8 cellular contexts compared by ENCODE assay signal in genomic region chr2:177391822-177392372, GRCh38. TPM values are rescaled to one million over a fixed set of nuclear protein-coding genes. Genes with fewer than 3 reads are reported as not detected.
A peak's percentile ranks its signal among the peaks of the same experiment; 100 is the strongest.
DNase-seq lines count a peak whose midpoint lies in the region; ATAC-seq and TF ChIP-seq lines count a peak whose summit lies in the region.

No MANE protein-coding gene starts in this region.

- no peak for ATAC-seq in CD4-positive, CD25-positive, alpha-beta regulatory T cell (ENCODE audit: low read depth in 2 of 2)

- H3K27me3 Mint-ChIP-seq in CD4-positive, CD25-positive, alpha-beta regulatory T cell: no peaks in the 10 kb centered on the region
- no peaks in the 10 kb centered on the region for H3K27me3 Mint-ChIP-seq in neural crest cell (ENCODE audit: low read depth)

- H3K9me3 ChIP-seq in CD4-positive, CD25-positive, alpha-beta regulatory T cell (ENCODE audit: control insufficient read depth in 2 of 2, low read length in 2 of 2): no peaks in the 10 kb centered on the region
- no peaks in the 10 kb centered on the region for H3K9me3 ChIP-seq in duodenal mucosa (ENCODE audit: control insufficient read depth in 1 of 2, low read length in 2 of 2)

- peak overlapping the region; percentile 61 to 96 (median 74) for H3K27ac Mint-ChIP-seq in CD4-positive, CD25-positive, alpha-beta regulatory T cell
- H3K27ac Mint-ChIP-seq in neural crest cell (ENCODE audit: unreplicated experiment): peak overlapping the region; percentile 90

- peak overlapping the region; percentile 61 for H3K27ac ChIP-seq in CD4-positive, CD25-positive, alpha-beta regulatory T cell (ENCODE audit: insufficient read depth, low read length, poor library complexity, severe bottlenecking)
- H3K27ac ChIP-seq in duodenal mucosa (ENCODE audit: low read depth, low read length): no peak overlapping the region

- peak overlapping the region; percentile 59 to 90 for H3K9ac ChIP-seq in duodenal mucosa (ENCODE audit: low read depth in 1 of 2, low read length in 2 of 2)

- TF ChIP-seq CTCF in neural crest cell (conservative IDR thresholded peaks at IDR 0.05): no peak

- H3K27me3 ChIP-seq in CD4-positive, CD25-positive, alpha-beta regulatory T cell (ENCODE audit: control insufficient read depth, insufficient read depth, low read length): no peaks in the 10 kb centered on the region
- no peaks in the 10 kb centered on the region for H3K27me3 ChIP-seq in duodenal mucosa (ENCODE audit: control insufficient read depth in 1 of 2, insufficient read depth in 2 of 2, low read length in 2 of 2)

- H3K9me3 Mint-ChIP-seq in CD4-positive, CD25-positive, alpha-beta regulatory T cell: no peaks in the 10 kb centered on the region
- no peaks in the 10 kb centered on the region for H3K9me3 Mint-ChIP-seq in neural crest cell

- H3K36me3 Mint-ChIP-seq in CD4-positive, CD25-positive, alpha-beta regulatory T cell: peaks cover 9% of the 10 kb centered on the region
- H3K36me3 Mint-ChIP-seq in neural crest cell (ENCODE audit: low read depth): no peaks in the 10 kb centered on the region

- peak overlapping the region; percentile 81 for H3K4me3 ChIP-seq in CD4-positive, CD25-positive, alpha-beta regulatory T cell (ENCODE audit: low read depth, low read length)
- H3K4me3 ChIP-seq in Jurkat, Clone E6-1 (ENCODE audit: low read length): peak overlapping the region; percentile 89
- H3K4me3 ChIP-seq in duodenal mucosa (ENCODE audit: low read depth in 1 of 2, low read length in 2 of 2): peak overlapping the region; percentile 97

- H3K4me3 Mint-ChIP-seq in CD4-positive, CD25-positive, alpha-beta regulatory T cell: peak overlapping the region; percentile 87 to 99 (median 94)
- H3K4me3 Mint-ChIP-seq in neural crest cell: peak overlapping the region; percentile 97

- H3K36me3 ChIP-seq in CD4-positive, CD25-positive, alpha-beta regulatory T cell (ENCODE audit: control insufficient read depth, insufficient read depth, low read length): peaks cover 5% of the 10 kb centered on the region
- H3K36me3 ChIP-seq in duodenal mucosa (ENCODE audit: control insufficient read depth in 1 of 2, insufficient read depth in 2 of 2, low read length in 2 of 2): no peaks in the 10 kb centered on the region

- H3K4me1 ChIP-seq in CD4-positive, CD25-positive, alpha-beta regulatory T cell (ENCODE audit: control insufficient read depth, insufficient read depth, low read length, poor library complexity, severe bottlenecking): peaks cover 38% of the 10 kb centered on the region
- H3K4me1 ChIP-seq in duodenal mucosa (ENCODE audit: control insufficient read depth in 1 of 2, insufficient read depth in 2 of 2, low read length in 2 of 2): peaks cover 20 to 31% of the 10 kb centered on the region in 2 donors

- DNase-seq in CD4-positive, CD25-positive, alpha-beta regulatory T cell: no peak
- no peak for DNase-seq in Jurkat, Clone E6-1 (ENCODE audit: low read depth, low spot score)
- DNase-seq in neural crest cell (ENCODE audit: low read depth, low spot score) (no peak), Kasumi-1 (lab: John Stamatoyannopoulos, UW) (no peak), NCI-H1436 (lab: John Stamatoyannopoulos, UW) (no peak), 8988T (no peak), COLO829 (ENCODE audit: low spot score) (no peak)

- H3K4me1 Mint-ChIP-seq in CD4-positive, CD25-positive, alpha-beta regulatory T cell: peaks cover 34 to 63% (median 45%) of the 10 kb centered on the region in 4 donors
- H3K4me1 Mint-ChIP-seq in neural crest cell: peaks cover 35% of the 10 kb centered on the region

RNA-seq across cellular contexts. Expression of gene AGPS, which starts 0.7 kb away (rescaled TPM):
- 29.4 TPM for total RNA-seq in CD4-positive, CD25-positive, alpha-beta regulatory T cell
- polyA plus RNA-seq in CD4-positive, CD25-positive, alpha-beta regulatory T cell: 10 to 100 TPM; 15.6 to 23.1 (median 19.7) TPM
- 40.8 TPM for polyA plus RNA-seq in Jurkat, Clone E6-1 (2012; ENCODE audit: insufficient read depth, insufficient read length)
- total RNA-seq in neural crest cell: 49.3 and 51.5 TPM in 2 replicates
